In genomic region chr19:40529093-40529954, GRCh38 we compare ENCODE assay signal across 9 cellular contexts. TPM values are rescaled to one million over a fixed set of nuclear protein-coding genes. Genes with fewer than 3 reads are reported as not detected.
DNase-seq lines count a peak whose midpoint lies in the region; ATAC-seq, FAIRE-seq and TF ChIP-seq lines count a peak whose summit lies in the region.
"Had no signal": no experiment of that assay in that cellular context is flagged by ENCODE, and none has a peak within 500 bp of the region (broad histone marks: within the 10 kb centered on the region; RNA-seq: fewer than 3 reads in every experiment).

No MANE protein-coding gene starts in this region.

- no peak for ATAC-seq in HG03159 (IDR thresholded peaks at IDR 0.05; ENCODE audit: unreplicated experiment)

- DNase-seq in Caki2 (ENCODE audit: low read depth) (peak; percentile 83), HEK293T (ENCODE audit: extremely low spot score) (peak; percentile 97), NCI-H2227 (lab: John Stamatoyannopoulos, UW; ENCODE audit: unreplicated experiment) (peak; percentile 99), caudate nucleus (lab: John Stamatoyannopoulos, UW) (peak in 57 of 61 donors; percentile 38 to 90 (median 78)), keratinocyte (ENCODE audit: low read depth, low spot score) (peak; percentile 30), spleen (peak; percentile 97)
- DNase-seq in activated CD4-positive, CD25-positive, alpha-beta regulatory T cell treated with anti-CD3 and anti-CD28 coated beads, Interleukin-2, amount 50 U/mL, for 16 hours (ENCODE audit: low read depth, low spot score) = peak; percentile 76

- intact Hi-C loops in spleen (cut with DNase I; ENCODE audit: low total_unique reads) = no loop called here

- CTCF ChIA-PET in HEK293T (lab: Yijun Ruan, JAX) = interaction anchor here (1.2 kb wide), 2 partner anchors 12 to 74 kb away, joined by 4 read pairs; no protein-coding TSS in a partner anchor

- H3K4me3 ChIP-seq in keratinocyte (ENCODE audit: control insufficient read depth in 2 of 3, extremely low read depth in 1 of 3, insufficient read depth in 2 of 3, low read depth in 1 of 3, low read length in 3 of 3) (peak overlapping the region; percentile 24 to 48 (median 35)), spleen (peak overlapping the region; percentile 34 to 72 (median 48))

- H3K4me1 ChIP-seq in keratinocyte (ENCODE audit: control insufficient read depth, extremely low read depth, insufficient read depth, low read length) (peaks cover 3% of the 10 kb centered on the region), spleen (peaks cover 2 to 17% (median 12%) of the 10 kb centered on the region in 6 donors)

- 3 to 6% (median 4%) methylated on average over 23 to 54 of the region's 54 CpGs for WGBS in spleen, 5 donors

- no peaks in the 10 kb centered on the region for H3K79me2 ChIP-seq in keratinocyte (ENCODE audit: control insufficient read depth, insufficient read depth, low read length)

- H3K27ac ChIP-seq in caudate nucleus (ENCODE audit: low read depth, low read length) (no peak overlapping the region), keratinocyte (ENCODE audit: control insufficient read depth, insufficient read depth, low read length) (no peak overlapping the region), spleen (peak overlapping the region in 3 of 8 donors; percentile 23 to 45 (median 28))

- no peak for FAIRE-seq in keratinocyte (lab: Jason Lieb, UNC)
- FAIRE-seq: endometrium had no signal

- TF ChIP-seq CTCF in keratinocyte (optimal IDR thresholded peaks at IDR 0.05 in 1 of 3, IDR thresholded peaks at IDR 0.05 in 1 of 3, conservative IDR thresholded peaks at IDR 0.05 in 1 of 3; ENCODE audit: extremely low read depth in 1 of 3, insufficient read depth in 2 of 3, low read length in 3 of 3) (peak; percentile 88 to 98 (median 98)), spleen (IDR thresholded peaks at IDR 0.05 in 8 of 11, conservative IDR thresholded peaks at IDR 0.05 in 3 of 11) (peak; percentile 93 to 99 (median 97))

- no peaks in the 10 kb centered on the region for H3K9me1 ChIP-seq in keratinocyte (ENCODE audit: control insufficient read depth, extremely low read depth, insufficient read depth, low read length)

- POLR2A ChIA-PET in HEK293T (lab: Yijun Ruan, JAX) = no interaction called here

- in situ Hi-C loops in Caki2 (cut with HindIII; ENCODE audit: low pct_unique_long_range_greater_than_20kb, low sequenced_read_pairs) = no loop called here

- dilution Hi-C loops in keratinocyte (cut with MboI; ENCODE audit: extremely low pct_ligation_motif_present, low sequenced_read_pairs) = no loop called here

- peak overlapping the region; percentile 66 for H2AFZ ChIP-seq in keratinocyte (ENCODE audit: control insufficient read depth, low read length)

- H3K36me3 ChIP-seq in keratinocyte (ENCODE audit: control insufficient read depth in 2 of 2, extremely low read depth in 1 of 2, insufficient read depth in 2 of 2, low read length in 2 of 2) (no peaks in the 10 kb centered on the region), spleen (no peaks in the 10 kb centered on the region)

- H4K20me1 ChIP-seq in keratinocyte (ENCODE audit: control insufficient read depth, extremely low read depth, insufficient read depth, low read length) = no peaks in the 10 kb centered on the region

- H3K27me3 ChIP-seq in keratinocyte (ENCODE audit: control insufficient read depth, extremely low read depth, insufficient read depth, low read length) (no peaks in the 10 kb centered on the region), spleen (replicated peaks in 1 of 7) (peaks cover 0 to 42% (median 11%) of the 10 kb centered on the region in 7 donors)

- H3K9ac ChIP-seq in keratinocyte (ENCODE audit: control insufficient read depth, extremely low read depth, insufficient read depth, low read length) = no peak overlapping the region

- H3K4me2 ChIP-seq in keratinocyte (ENCODE audit: control insufficient read depth, extremely low read depth, insufficient read depth, low read depth, low read length) = peak overlapping the region; percentile 78

- H3K9me3 ChIP-seq in keratinocyte (ENCODE audit: control insufficient read depth, low read depth, low read length) (no peaks in the 10 kb centered on the region), spleen (peaks cover 0 to 7% (median 5%) of the 10 kb centered on the region in 8 donors)

- TF ChIP-seq POLR2A in spleen (IDR thresholded peaks at IDR 0.05) = no peak

TF ChIP-seq in HEK293T, 16 proteins besides CTCF, POLR2A, EP300 and RAD21:
- no peak for TF ChIP-seq LEF1 (IDR thresholded peaks at IDR 0.05; ENCODE audit: borderline replicate concordance)

RNA-seq across cellular contexts. Expression of gene SHKBP1, which starts 47.3 kb away (rescaled TPM):
- total RNA-seq in Caki2 (2014; rRNA removed; shearing (Covaris generic); ENCODE audit: low replicate concordance) = 92.6 and 137 TPM in 2 replicates
- 20.2 to 41.3 TPM (median 27.2 TPM) in 3 replicates for polyA plus RNA-seq in keratinocyte
- 27.1 TPM for polyA plus RNA-seq in keratinocyte (2011; ENCODE audit: low read depth)
- polyA plus RNA-seq in keratinocyte (2011; cell fraction: cytosol; rRNA removed) = 25.3 and 42.4 TPM in 2 replicates
- polyA plus RNA-seq in keratinocyte (2011; cell fraction: nucleus; rRNA removed) = 36.2 and 53.8 TPM in 2 replicates
- 45.0 and 60.3 TPM in 2 replicates for polyA plus RNA-seq in keratinocyte (2012; ENCODE audit: low replicate concordance)
- 50.2 to 86.6 TPM (median 52.0 TPM) in 3 replicates for polyA minus RNA-seq in keratinocyte
- polyA minus RNA-seq in keratinocyte (2011; cell fraction: cytosol; rRNA and poly(A)+ RNA removed) = 144 TPM
- 31.9 and 39.0 TPM in 2 replicates for polyA minus RNA-seq in keratinocyte (2011; cell fraction: nucleus; rRNA and poly(A)+ RNA removed)
- total RNA-seq in spleen = 100 to 1,000 TPM; 127 to 282 (median 151) TPM
- polyA plus RNA-seq in spleen = 100 to 1,000 TPM; 102 to 164 (median 152) TPM

Comparison
In these comparisons a context has a peak if more than half of its experiments do, and no peak if none do; other contexts are left out.
1. DNase-seq: peak in every context shown above with its lines; median percentile 99 in NCI-H2227; 97 in HEK293T; 97 in spleen; 83 in Caki2; 78 in caudate nucleus; 76 in activated CD4-positive, CD25-positive, alpha-beta regulatory T cell treated with anti-CD3 and anti-CD28 coated beads, Interleukin-2, amount 50 U/mL, for 16 hours; 30 in keratinocyte.